In genomic region chr4:64409300-64409699, GRCh38 we compare ENCODE assay signal across 19 cellular contexts. TPM values are rescaled to one million over a fixed set of nuclear protein-coding genes. Genes with fewer than 3 reads are reported as not detected.
"Had no signal": no experiment of that assay in that cellular context is flagged by ENCODE, and none has a peak within 500 bp of the region (broad histone marks: within the 10 kb centered on the region; RNA-seq: fewer than 3 reads in every experiment).

Gene TECRL, minus strand, starts transcription at chr4:64409450. Its CDS starts 99 bp downstream, at chr4:64409351.

- H3K27ac ChIP-seq: esophagus muscularis mucosa, gastroesophageal sphincter, hepatocyte, ovary, skin epidermis had no signal

- H3K4me2 ChIP-seq: hepatocyte had no signal

- H3K27me3 ChIP-seq: esophagus muscularis mucosa, gastroesophageal sphincter, hepatocyte, ovary had no signal

- H3K4me1 ChIP-seq: esophagus muscularis mucosa, gastroesophageal sphincter had no signal

- DNase-seq: cortex of kidney; effector memory CD4-positive, alpha-beta T cell; glutamatergic neuron; kidney; left colon; mammary epithelial cell; naive thymus-derived CD4-positive, alpha-beta T cell; nephron progenitor cell; nucleus accumbens; ovary; stimulated activated naive CD4-positive, alpha-beta T cell treated with Interleukin-2 at 50 U/mL for 16 hours had no signal

- H2AFZ ChIP-seq: hepatocyte had no signal

- H3K79me2 ChIP-seq: hepatocyte had no signal

- H3K9me3 ChIP-seq: esophagus muscularis mucosa, gastroesophageal sphincter, ovary had no signal

- H3K4me3 ChIP-seq: esophagus muscularis mucosa, gastroesophageal sphincter, hepatocyte, ovary, skin epidermis had no signal

- H3K36me3 ChIP-seq: esophagus muscularis mucosa, gastroesophageal sphincter, ovary had no signal

- ATAC-seq: gastroesophageal sphincter; left colon; naive thymus-derived CD4-positive, alpha-beta T cell; sciatic nerve had no signal

RNA-seq across cellular contexts. Expression of gene TECRL, which starts in this region (rescaled TPM):
- total RNA-seq: fibroblast of villous mesenchyme; gastroesophageal sphincter; kidney; left colon; lower leg skin; mammary epithelial cell; mesenteric fat pad; naive thymus-derived CD4-positive, alpha-beta T cell; sciatic nerve had no signal
- polyA plus RNA-seq: mammary epithelial cell; naive thymus-derived CD4-positive, alpha-beta T cell had no signal
